1 cellular context compared by ENCODE assay signal in genomic region chr9:95044731-95045508, GRCh38.
TF ChIP-seq lines count a peak whose summit lies in the region.

No MANE protein-coding gene starts in this region.

TF ChIP-seq in A549, 52 proteins besides CTCF, POLR2A, EP300 and RAD21 (continued from another document):
- TF ChIP-seq PBX3 (IDR thresholded peaks at IDR 0.05): no peak
- no peak for TF ChIP-seq ELK1 (IDR thresholded peaks at IDR 0.05; ENCODE audit: low read depth, low read length)
- TF ChIP-seq JUN (IDR thresholded peaks at IDR 0.05): peak in 1 of 2 experiments; percentile 53; a peak in 2 of 5 replicates
- TF ChIP-seq BHLHE40 (IDR thresholded peaks at IDR 0.05; ENCODE audit: low read depth, low read length): no peak
- TF ChIP-seq CBX8 (IDR thresholded peaks at IDR 0.05): no peak
- TF ChIP-seq E2F6 (IDR thresholded peaks at IDR 0.05; ENCODE audit: borderline replicate concordance, low read depth): no peak; the same call in 1 of the 2 replicates
